Comparison of ENCODE assay signal across 1 cellular context in genomic region chr1:17409391-17409811, GRCh38.
TF ChIP-seq lines count a peak whose summit lies in the region.

No MANE protein-coding gene starts in this region.

TF ChIP-seq in GM23338, 12 proteins besides CTCF, POLR2A, EP300 and RAD21 (continued from another document):
- TF ChIP-seq ZNF462 (CRISPR knock-in tag; IDR thresholded peaks at IDR 0.05) (no peak), ETS1 (IDR thresholded peaks at IDR 0.05) (no peak)
